Comparison of ENCODE assay signal across 9 cellular contexts in the genomic region with DNA sequence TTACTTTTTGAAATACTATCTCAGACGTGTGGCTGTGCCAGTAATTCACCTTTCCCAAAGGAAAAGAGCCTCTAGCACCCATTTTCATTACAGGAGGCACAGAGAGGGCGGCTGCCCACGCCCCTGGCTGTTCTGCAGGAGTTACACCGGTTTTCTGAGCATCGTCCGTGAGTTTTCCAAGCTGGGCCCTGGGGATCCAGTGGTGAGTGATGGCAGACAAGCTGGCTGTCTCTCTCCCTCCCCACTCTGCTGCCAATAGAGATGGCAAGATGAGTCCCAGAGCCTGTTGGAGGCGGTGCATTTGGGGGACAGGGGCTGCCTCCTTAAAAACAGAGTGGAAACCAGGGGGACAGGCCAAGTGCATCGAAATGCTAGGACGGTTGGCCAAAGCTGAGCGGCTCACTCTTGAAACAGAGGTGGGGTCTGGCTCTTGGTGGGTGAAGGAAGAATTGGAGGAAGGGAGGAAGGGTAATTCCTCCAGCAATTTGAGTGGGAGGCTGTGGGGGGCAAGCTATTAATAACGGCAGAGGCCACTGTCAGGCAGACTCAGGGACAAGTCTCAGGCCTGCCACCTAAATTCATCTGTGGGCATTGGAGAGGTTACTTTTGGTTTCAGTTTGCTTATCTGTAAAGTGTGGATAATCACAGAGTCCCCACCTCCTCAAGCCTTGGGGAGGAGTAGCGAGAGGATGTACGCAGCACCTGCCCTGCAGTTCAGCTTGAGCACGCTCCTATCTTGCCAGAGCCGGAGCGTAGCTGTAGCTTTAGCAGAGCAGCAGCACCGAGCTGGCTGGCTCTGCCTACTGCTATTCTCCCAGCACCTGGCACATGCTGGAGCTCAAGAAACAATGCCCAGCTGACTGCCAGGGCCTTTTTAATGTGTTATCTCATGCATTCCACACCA. TPM values are rescaled to one million over a fixed set of nuclear protein-coding genes. Genes with fewer than 3 reads are reported as not detected.
DNase-seq lines count a peak whose midpoint lies in the region; ATAC-seq and TF ChIP-seq lines count a peak whose summit lies in the region.
"Had no signal": no experiment of that assay in that cellular context is flagged by ENCODE, and none has a peak within 500 bp of the region (broad histone marks: within the 10 kb centered on the region; RNA-seq: fewer than 3 reads in every experiment).

No MANE protein-coding gene starts in this region.

- intact Hi-C loops in left ventricle myocardium superior (cut with micrococcal nuclease) = no loop called here

- peak overlapping the region; percentile 15; the same call in 1 of the 2 replicates for H3K4me3 ChIP-seq in Jurkat, Clone E6-1 (ENCODE audit: low read length)
- H3K4me3 ChIP-seq in gastroesophageal sphincter = no peak overlapping the region

- CTCF ChIA-PET in activated CD4-positive, alpha-beta memory T cell treated with anti-CD3 and anti-CD28 coated beads, Interleukin-2, amount 10 ng/mL, durations not matched to agents 7 days and 5 days (lab: Charles Lee) = interaction anchor here (0.9 to 11.4 kb wide), 12 partner anchors 11 to 528 kb away, joined by 3 to 383 read pairs (median 4); a partner anchor contains a TSS

- peak overlapping the region; percentile 98 for H3K27ac Mint-ChIP-seq in activated CD4-positive, alpha-beta memory T cell treated with anti-CD3 and anti-CD28 coated beads, Interleukin-2, amount 10 ng/mL, durations not matched to agents 7 days and 5 days
- peak overlapping the region; percentile 90 for H3K27ac Mint-ChIP-seq in stimulated activated memory B cell treated with anti-CD40 and anti-IgM and Interleukin-4, amounts not matched to agents 10 μg/mL and 1 μg/mL and 100 μg/mL, for 72 hours

- TF ChIP-seq EP300 in gastroesophageal sphincter (IDR thresholded peaks at IDR 0.05) = no peak

- H3K36me3 ChIP-seq in gastroesophageal sphincter = no peaks in the 10 kb centered on the region

- H3K27ac ChIP-seq in gastroesophageal sphincter = no peak overlapping the region
- H3K27ac ChIP-seq: epithelial cell of prostate had no signal

- POLR2A ChIA-PET in activated CD4-positive, alpha-beta memory T cell treated with anti-CD3 and anti-CD28 coated beads, Interleukin-2, amount 10 ng/mL, durations not matched to agents 7 days and 5 days (lab: Charles Lee) = interaction anchor here (0.9 to 8.5 kb wide), 8 partner anchors 37 to 514 kb away, joined by 4 to 98 read pairs (median 7); a partner anchor contains a TSS

- no peaks in the 10 kb centered on the region for H3K9me3 Mint-ChIP-seq in activated CD4-positive, alpha-beta memory T cell treated with anti-CD3 and anti-CD28 coated beads, Interleukin-2, amount 10 ng/mL, durations not matched to agents 7 days and 5 days
- no peaks in the 10 kb centered on the region for H3K9me3 Mint-ChIP-seq in stimulated activated memory B cell treated with anti-CD40 and anti-IgM and Interleukin-4, amounts not matched to agents 10 μg/mL and 1 μg/mL and 100 μg/mL, for 72 hours

- 66 to 83% methylated on average over 7 to 10 of the region's 17 CpGs for WGBS in gastroesophageal sphincter (ENCODE audit: low coverage in 1 of 2), 2 donors

- H3K4me1 ChIP-seq in gastroesophageal sphincter = peaks cover 0 to 12% (median 0%) of the 10 kb centered on the region in 3 donors

- peaks cover 56% of the 10 kb centered on the region for H3K4me1 Mint-ChIP-seq in activated CD4-positive, alpha-beta memory T cell treated with anti-CD3 and anti-CD28 coated beads, Interleukin-2, amount 10 ng/mL, durations not matched to agents 7 days and 5 days
- peaks cover 58% of the 10 kb centered on the region for H3K4me1 Mint-ChIP-seq in stimulated activated memory B cell treated with anti-CD40 and anti-IgM and Interleukin-4, amounts not matched to agents 10 μg/mL and 1 μg/mL and 100 μg/mL, for 72 hours

- ATAC-seq in GM21367 (IDR thresholded peaks at IDR 0.05; ENCODE audit: unreplicated experiment) = peak; percentile 55
- peak; percentile 58 for ATAC-seq in left ventricle myocardium superior
- peak; percentile 92 for ATAC-seq in stimulated activated memory B cell treated with anti-CD40 and anti-IgM and Interleukin-4, amounts not matched to agents 10 μg/mL and 1 μg/mL and 100 μg/mL, for 72 hours
- no peak for ATAC-seq in gastroesophageal sphincter

- DNase-seq in Daoy (ENCODE audit: low read depth) = peak; percentile 43
- peak; percentile 87 for DNase-seq in Jurkat, Clone E6-1 (ENCODE audit: low read depth, low spot score)
- peak; percentile 83 for DNase-seq in activated CD4-positive, alpha-beta memory T cell treated with anti-CD3 and anti-CD28 coated beads, Interleukin-2, amount 10 ng/mL, durations not matched to agents 7 days and 5 days
- peak; percentile 41 for DNase-seq in left ventricle myocardium superior
- no peak for DNase-seq in epidermal melanocyte (ENCODE audit: insufficient read length, low spot score)

- no peaks in the 10 kb centered on the region for H3K27me3 ChIP-seq in gastroesophageal sphincter

- no peaks in the 10 kb centered on the region for H3K27me3 Mint-ChIP-seq in activated CD4-positive, alpha-beta memory T cell treated with anti-CD3 and anti-CD28 coated beads, Interleukin-2, amount 10 ng/mL, durations not matched to agents 7 days and 5 days
- no peaks in the 10 kb centered on the region for H3K27me3 Mint-ChIP-seq in stimulated activated memory B cell treated with anti-CD40 and anti-IgM and Interleukin-4, amounts not matched to agents 10 μg/mL and 1 μg/mL and 100 μg/mL, for 72 hours

- H3K4me3 Mint-ChIP-seq in activated CD4-positive, alpha-beta memory T cell treated with anti-CD3 and anti-CD28 coated beads, Interleukin-2, amount 10 ng/mL, durations not matched to agents 7 days and 5 days = peak overlapping the region; percentile 50
- peak overlapping the region; percentile 69 for H3K4me3 Mint-ChIP-seq in stimulated activated memory B cell treated with anti-CD40 and anti-IgM and Interleukin-4, amounts not matched to agents 10 μg/mL and 1 μg/mL and 100 μg/mL, for 72 hours

- no peak for TF ChIP-seq CTCF in gastroesophageal sphincter (IDR thresholded peaks at IDR 0.05)

- H3K9me3 ChIP-seq in gastroesophageal sphincter = peaks cover 0 to 7% (median 0%) of the 10 kb centered on the region in 3 donors

- peaks cover 18% of the 10 kb centered on the region for H3K36me3 Mint-ChIP-seq in activated CD4-positive, alpha-beta memory T cell treated with anti-CD3 and anti-CD28 coated beads, Interleukin-2, amount 10 ng/mL, durations not matched to agents 7 days and 5 days (ENCODE audit: low read depth)
- no peaks in the 10 kb centered on the region for H3K36me3 Mint-ChIP-seq in stimulated activated memory B cell treated with anti-CD40 and anti-IgM and Interleukin-4, amounts not matched to agents 10 μg/mL and 1 μg/mL and 100 μg/mL, for 72 hours

- no peak for TF ChIP-seq POLR2A in gastroesophageal sphincter (IDR thresholded peaks at IDR 0.05)

RNA-seq across cellular contexts. Expression of a gene that starts 7.5 kb away (rescaled TPM):
- 0.54 and 0.74 TPM in 2 replicates for total RNA-seq in Daoy (2014; rRNA removed; shearing (Covaris generic))
- not detected for polyA plus RNA-seq in Jurkat, Clone E6-1 (2012; ENCODE audit: insufficient read depth, insufficient read length)
- total RNA-seq in activated CD4-positive, alpha-beta memory T cell treated with anti-CD3 and anti-CD28 coated beads, Interleukin-2, amount 10 ng/mL, durations not matched to agents 7 days and 5 days = not detected
- 0.12 TPM for total RNA-seq in left ventricle myocardium superior
- total RNA-seq in gastroesophageal sphincter = under 1 TPM; 0.07 to 0.40 (median 0.35) TPM
